ENCODE assay signal across 21 cellular contexts in the genomic region with DNA sequence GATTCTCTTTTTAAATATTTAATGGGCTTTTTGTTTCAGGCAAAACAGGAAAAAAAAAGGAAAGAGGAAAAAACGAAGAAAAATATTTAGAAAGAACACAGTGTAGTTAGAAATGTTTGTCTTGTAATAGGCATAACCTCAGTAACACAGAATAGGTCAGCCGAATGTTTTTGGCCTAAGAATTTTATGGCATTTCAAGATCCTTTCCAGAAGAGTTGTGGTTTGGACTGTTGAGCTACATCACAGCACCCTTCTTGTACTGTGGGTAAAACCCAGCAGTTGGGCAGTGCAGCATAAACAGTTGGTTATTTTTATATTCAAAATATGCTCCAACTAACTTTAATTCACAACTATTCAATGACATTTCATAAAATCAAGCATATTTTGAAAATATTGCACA.
DNase-seq lines count a peak whose midpoint lies in the region; ATAC-seq and TF ChIP-seq lines count a peak whose summit lies in the region.
"Had no signal": no experiment of that assay in that cellular context is flagged by ENCODE, and none has a peak within 500 bp of the region (broad histone marks: within the 10 kb centered on the region; RNA-seq: fewer than 3 reads in every experiment).

No MANE protein-coding gene starts in this region.

- no peaks in the 10 kb centered on the region for H3K9me3 Mint-ChIP-seq in endothelial cell (ENCODE audit: unreplicated experiment)
- H3K9me3 Mint-ChIP-seq in activated naive CD8-positive, alpha-beta T cell treated with anti-CD3 and anti-CD28 coated beads, Interleukin-2, amount 50 U/mL, for 24 hours = no peaks in the 10 kb centered on the region

- 0 out of 2 replicates have a peak overlapping the region, but pooled peaks have one; percentile 24 for H2AFZ ChIP-seq in SK-N-SH (ENCODE audit: low read depth)

- no peak overlapping the region for H3K9ac ChIP-seq in SK-N-SH
- H3K9ac ChIP-seq: BLaER1 treated with 17β-estradiol and CSF1 and Interleukin-3, amounts not matched to agents 10 nM and 100 nM had no signal

- CTCF ChIA-PET in SK-N-SH (lab: Yijun Ruan, JAX) = interaction anchor here (1.4 kb wide), 1 partner anchor 16 kb away, joined by 5 read pairs; no protein-coding TSS in a partner anchor

- no peaks in the 10 kb centered on the region for H3K9me3 ChIP-seq in SK-N-SH
- H3K9me3 ChIP-seq: BLaER1 treated with 17β-estradiol and CSF1 and Interleukin-3, amounts not matched to agents 10 nM and 100 nM had no signal

- no peaks in the 10 kb centered on the region for H3K9me2 ChIP-seq in SK-N-SH

- no peak for TF ChIP-seq RAD21 in SK-N-SH (IDR thresholded peaks at IDR 0.05; ENCODE audit: low read length)

- H3F3A ChIP-seq in SK-N-SH (replicated peaks; ENCODE audit: insufficient read depth) = no peaks in the 10 kb centered on the region

- DNase-seq in SK-N-SH (no peak), astrocyte of the cerebellum (ENCODE audit: low read depth) (peak; percentile 91), fibroblast of peridontal ligament (ENCODE audit: extremely low read depth) (peak; percentile 69), stromal cell of bone marrow (ENCODE audit: low read depth) (peak; percentile 74), endothelial cell (ENCODE audit: low spot score) (no peak)
- DNase-seq in activated naive CD8-positive, alpha-beta T cell treated with anti-CD3 and anti-CD28 coated beads, Interleukin-2, amount 50 U/mL, for 24 hours = no peak
- DNase-seq: CD8-positive, alpha-beta memory T cell; GOT3; NCI-H1436; NCI-H1930; NCI-H226; NCI-H524; NCI-H82; SHP77 had no signal

- no peak for TF ChIP-seq CTCF in SK-N-SH (IDR thresholded peaks at IDR 0.05)
- no peak for TF ChIP-seq CTCF in astrocyte of the cerebellum (IDR thresholded peaks at IDR 0.05; ENCODE audit: low read depth, low read length, missing control alignments)
- no peak for TF ChIP-seq CTCF in endothelial cell (IDR thresholded peaks at IDR 0.05; ENCODE audit: unreplicated experiment)

- ATAC-seq in SK-N-SH treated with all-trans-retinoic acid at 6 μM for 48 hours = no peak
- no peak for ATAC-seq in activated naive CD8-positive, alpha-beta T cell treated with anti-CD3 and anti-CD28 coated beads, Interleukin-2, amount 50 U/mL, for 24 hours
- no peak for ATAC-seq in GM18502 (IDR thresholded peaks at IDR 0.05; ENCODE audit: poor library complexity, unreplicated experiment)
- ATAC-seq: HCT116, K562 had no signal

- H3K27ac ChIP-seq in SK-N-SH (ENCODE audit: low read depth in 2 of 2, low read length in 1 of 2) = no peak overlapping the region
- H3K27ac ChIP-seq: 22Rv1; BLaER1 treated with 17β-estradiol and CSF1 and Interleukin-3, amounts not matched to agents 10 nM and 100 nM; SK-N-MC had no signal

- H3K27ac Mint-ChIP-seq in endothelial cell (ENCODE audit: unreplicated experiment) = no peak overlapping the region
- no peak overlapping the region for H3K27ac Mint-ChIP-seq in activated naive CD8-positive, alpha-beta T cell treated with anti-CD3 and anti-CD28 coated beads, Interleukin-2, amount 50 U/mL, for 24 hours
- H3K27ac Mint-ChIP-seq: CD8-positive, alpha-beta memory T cell had no signal

- no peaks in the 10 kb centered on the region for H3K27me3 Mint-ChIP-seq in endothelial cell (ENCODE audit: unreplicated experiment)
- no peaks in the 10 kb centered on the region for H3K27me3 Mint-ChIP-seq in activated naive CD8-positive, alpha-beta T cell treated with anti-CD3 and anti-CD28 coated beads, Interleukin-2, amount 50 U/mL, for 24 hours
- H3K27me3 Mint-ChIP-seq: CD8-positive, alpha-beta memory T cell had no signal

- POLR2A ChIA-PET in SK-N-SH (lab: Yijun Ruan, JAX) = interaction anchor here (0.7 kb wide), 1 partner anchor 18 kb away, joined by 3 read pairs; no protein-coding TSS in a partner anchor

- no peaks in the 10 kb centered on the region; a peak in 1 of 4 replicates for H3K4me1 ChIP-seq in SK-N-SH (ENCODE audit: control insufficient read depth in 1 of 2, insufficient read depth in 2 of 2, low read depth in 1 of 2, low read length in 1 of 2)

- H3K4me2 ChIP-seq in SK-N-SH = no peak overlapping the region
- H3K4me2 ChIP-seq: BLaER1 treated with 17β-estradiol and CSF1 and Interleukin-3, amounts not matched to agents 10 nM and 100 nM had no signal

- no peaks in the 10 kb centered on the region for H4K20me1 ChIP-seq in SK-N-SH (ENCODE audit: insufficient read depth)
- H4K20me1 ChIP-seq: BLaER1 treated with 17β-estradiol and CSF1 and Interleukin-3, amounts not matched to agents 10 nM and 100 nM had no signal

- no peaks in the 10 kb centered on the region for H3K27me3 ChIP-seq in SK-N-SH (ENCODE audit: insufficient read depth)
- H3K27me3 ChIP-seq: BLaER1 treated with 17β-estradiol and CSF1 and Interleukin-3, amounts not matched to agents 10 nM and 100 nM had no signal

- peaks cover 21% of the 10 kb centered on the region for H3K4me1 Mint-ChIP-seq in endothelial cell (ENCODE audit: unreplicated experiment)
- no peaks in the 10 kb centered on the region for H3K4me1 Mint-ChIP-seq in activated naive CD8-positive, alpha-beta T cell treated with anti-CD3 and anti-CD28 coated beads, Interleukin-2, amount 50 U/mL, for 24 hours
- H3K4me1 Mint-ChIP-seq: CD8-positive, alpha-beta memory T cell had no signal

- 50% methylated on average over 2 of the region's 2 CpGs for WGBS in SK-N-SH (ENCODE audit: low lambda C conversion rate)

- no peaks in the 10 kb centered on the region for H3K79me2 ChIP-seq in SK-N-SH (ENCODE audit: insufficient read depth)

- in situ Hi-C loops in astrocyte of the cerebellum (cut with HindIII; ENCODE audit: low sequenced_read_pairs) = no loop called here

- H3K36me3 ChIP-seq in SK-N-SH (replicated peaks in 1 of 2; ENCODE audit: control insufficient read depth in 1 of 2, insufficient read depth in 2 of 2, low read length in 1 of 2) = no peaks in the 10 kb centered on the region
- H3K36me3 ChIP-seq: BLaER1 treated with 17β-estradiol and CSF1 and Interleukin-3, amounts not matched to agents 10 nM and 100 nM had no signal

- TF ChIP-seq EP300 in SK-N-SH (IDR thresholded peaks at IDR 0.05; ENCODE audit: borderline replicate concordance in 1 of 2, low read depth in 1 of 2, low read length in 1 of 2) = no peak

- no peak overlapping the region for H3K4me3 Mint-ChIP-seq in endothelial cell (ENCODE audit: unreplicated experiment)
- no peak overlapping the region for H3K4me3 Mint-ChIP-seq in activated naive CD8-positive, alpha-beta T cell treated with anti-CD3 and anti-CD28 coated beads, Interleukin-2, amount 50 U/mL, for 24 hours
- H3K4me3 Mint-ChIP-seq: CD8-positive, alpha-beta memory T cell had no signal

- no peak overlapping the region for H3K4me3 ChIP-seq in SK-N-SH (ENCODE audit: low read depth in 2 of 2, low read length in 1 of 2)
- no peak overlapping the region for H3K4me3 ChIP-seq in astrocyte of the cerebellum (ENCODE audit: low read depth, low read length)
- H3K4me3 ChIP-seq: BLaER1 treated with 17β-estradiol and CSF1 and Interleukin-3, amounts not matched to agents 10 nM and 100 nM; K562; SK-N-MC had no signal

- no peaks in the 10 kb centered on the region for H3K36me3 Mint-ChIP-seq in endothelial cell (ENCODE audit: low read depth, unreplicated experiment)
- H3K36me3 Mint-ChIP-seq in activated naive CD8-positive, alpha-beta T cell treated with anti-CD3 and anti-CD28 coated beads, Interleukin-2, amount 50 U/mL, for 24 hours (ENCODE audit: low read depth) = no peaks in the 10 kb centered on the region
- H3K36me3 Mint-ChIP-seq: CD8-positive, alpha-beta memory T cell had no signal

TF ChIP-seq in SK-N-SH, 30 proteins besides CTCF, POLR2A, EP300 and RAD21 (continues in another document):
- TF ChIP-seq NRF1 (IDR thresholded peaks at IDR 0.05; ENCODE audit: low read depth, low read length) (no peak), SIN3A (IDR thresholded peaks at IDR 0.05; ENCODE audit: borderline replicate concordance, low read depth, low read length) (no peak), MEF2A (IDR thresholded peaks at IDR 0.05; ENCODE audit: borderline replicate concordance, low read depth) (no peak), MXI1 (IDR thresholded peaks at IDR 0.05; ENCODE audit: low read depth, low read length) (no peak), FOSL2 (IDR thresholded peaks at IDR 0.05; ENCODE audit: borderline replicate concordance, low read depth) (no peak), TCF12 (IDR thresholded peaks at IDR 0.05) (no peak), SMC3 (IDR thresholded peaks at IDR 0.05; ENCODE audit: low read depth, low read length) (no peak), ELF1 (IDR thresholded peaks at IDR 0.05) (no peak), RXRA (IDR thresholded peaks at IDR 0.05; ENCODE audit: borderline replicate concordance, low read depth) (no peak)

TF ChIP-seq in SK-N-SH treated with all-trans-retinoic acid at 6 μM for 48 hours, 23 proteins besides CTCF, POLR2A, EP300 and RAD21 (continues in another document):
- TF ChIP-seq GLIS3 (CRISPR knock-in tag; IDR thresholded peaks at IDR 0.05) (no peak), ZC3H10 (CRISPR knock-in tag; IDR thresholded peaks at IDR 0.05) (no peak), ZFP30 (CRISPR knock-in tag; IDR thresholded peaks at IDR 0.05) (no peak)
- TF ChIP-seq, protein P1, sequence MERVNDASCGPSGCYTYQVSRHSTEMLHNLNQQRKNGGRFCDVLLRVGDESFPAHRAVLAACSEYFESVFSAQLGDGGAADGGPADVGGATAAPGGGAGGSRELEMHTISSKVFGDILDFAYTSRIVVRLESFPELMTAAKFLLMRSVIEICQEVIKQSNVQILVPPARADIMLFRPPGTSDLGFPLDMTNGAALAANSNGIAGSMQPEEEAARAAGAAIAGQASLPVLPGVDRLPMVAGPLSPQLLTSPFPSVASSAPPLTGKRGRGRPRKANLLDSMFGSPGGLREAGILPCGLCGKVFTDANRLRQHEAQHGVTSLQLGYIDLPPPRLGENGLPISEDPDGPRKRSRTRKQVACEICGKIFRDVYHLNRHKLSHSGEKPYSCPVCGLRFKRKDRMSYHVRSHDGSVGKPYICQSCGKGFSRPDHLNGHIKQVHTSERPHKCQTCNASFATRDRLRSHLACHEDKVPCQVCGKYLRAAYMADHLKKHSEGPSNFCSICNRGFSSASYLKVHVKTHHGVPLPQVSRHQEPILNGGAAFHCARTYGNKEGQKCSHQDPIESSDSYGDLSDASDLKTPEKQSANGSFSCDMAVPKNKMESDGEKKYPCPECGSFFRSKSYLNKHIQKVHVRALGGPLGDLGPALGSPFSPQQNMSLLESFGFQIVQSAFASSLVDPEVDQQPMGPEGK (CRISPR knock-in tag; IDR thresholded peaks at IDR 0.05; ENCODE audit: borderline replicate concordance) = no peak
- TF ChIP-seq, protein P2, sequence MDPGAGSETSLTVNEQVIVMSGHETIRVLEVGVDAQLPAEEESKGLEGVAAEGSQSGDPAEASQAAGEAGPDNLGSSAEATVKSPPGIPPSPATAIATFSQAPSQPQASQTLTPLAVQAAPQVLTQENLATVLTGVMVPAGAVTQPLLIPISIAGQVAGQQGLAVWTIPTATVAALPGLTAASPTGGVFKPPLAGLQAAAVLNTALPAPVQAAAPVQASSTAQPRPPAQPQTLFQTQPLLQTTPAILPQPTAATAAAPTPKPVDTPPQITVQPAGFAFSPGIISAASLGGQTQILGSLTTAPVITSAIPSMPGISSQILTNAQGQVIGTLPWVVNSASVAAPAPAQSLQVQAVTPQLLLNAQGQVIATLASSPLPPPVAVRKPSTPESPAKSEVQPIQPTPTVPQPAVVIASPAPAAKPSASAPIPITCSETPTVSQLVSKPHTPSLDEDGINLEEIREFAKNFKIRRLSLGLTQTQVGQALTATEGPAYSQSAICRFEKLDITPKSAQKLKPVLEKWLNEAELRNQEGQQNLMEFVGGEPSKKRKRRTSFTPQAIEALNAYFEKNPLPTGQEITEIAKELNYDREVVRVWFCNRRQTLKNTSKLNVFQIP (CRISPR knock-in tag; IDR thresholded peaks at IDR 0.05; ENCODE audit: borderline replicate concordance, low read depth) = no peak

Comparison
In these comparisons a context has a peak if more than half of its experiments do, and no peak if none do; other contexts are left out.
1. DNase-seq: peak in astrocyte of the cerebellum (single experiment), fibroblast of peridontal ligament (single experiment) and stromal cell of bone marrow (single experiment); none in SK-N-SH (single experiment), endothelial cell (single experiment) and activated naive CD8-positive, alpha-beta T cell treated with anti-CD3 and anti-CD28 coated beads, Interleukin-2, amount 50 U/mL, for 24 hours (single experiment).